10 cellular contexts compared by ENCODE assay signal in genomic region chr10:100729877-100730738, GRCh38. TPM values are rescaled to one million over a fixed set of nuclear protein-coding genes. Genes with fewer than 3 reads are reported as not detected.
DNase-seq lines count a peak whose midpoint lies in the region; ATAC-seq lines count a peak whose summit lies in the region.
"Had no signal": no experiment of that assay in that cellular context is flagged by ENCODE, and none has a peak within 500 bp of the region (broad histone marks: within the 10 kb centered on the region; RNA-seq: fewer than 3 reads in every experiment).

No MANE protein-coding gene starts in this region.

- DNase-seq in activated CD8-positive, alpha-beta memory T cell treated with anti-CD3 and anti-CD28 coated beads, Interleukin-2, amount 10 ng/mL, durations not matched to agents 7 days and 5 days: no peak
- DNase-seq in activated CD8-positive, alpha-beta memory T cell treated with anti-CD3 and anti-CD28 coated beads for 24 hours: no peak
- DNase-seq in activated CD8-positive, alpha-beta T cell treated with anti-CD3 and anti-CD28 coated beads, Interleukin-2, amount 10 ng/mL, durations not matched to agents 7 days and 5 days: no peak
- DNase-seq in left kidney (ENCODE audit: low read depth, low spot score) (peak; percentile 74), sciatic nerve (ENCODE audit: low spot score) (no peak)
- no peak for DNase-seq in stimulated activated naive CD8-positive, alpha-beta T cell treated with anti-CD3 and anti-CD28 coated beads, Interleukin-15, amount 100 ng/mL, for 72 hours
- DNase-seq: activated effector memory CD4-positive, alpha-beta T cell treated with Interleukin-2 at 50 U/mL for 16 hours; SIG-M5 had no signal

- POLR2A ChIA-PET in activated CD8-positive, alpha-beta T cell treated with anti-CD3 and anti-CD28 coated beads, Interleukin-2, amount 10 ng/mL, durations not matched to agents 7 days and 5 days (lab: Charles Lee): no interaction called here

- peaks cover 97% of the 10 kb centered on the region for H3K27me3 Mint-ChIP-seq in activated CD8-positive, alpha-beta memory T cell treated with anti-CD3 and anti-CD28 coated beads, Interleukin-2, amount 10 ng/mL, durations not matched to agents 7 days and 5 days
- H3K27me3 Mint-ChIP-seq in activated CD8-positive, alpha-beta T cell treated with anti-CD3 and anti-CD28 coated beads, Interleukin-2, amount 10 ng/mL, durations not matched to agents 7 days and 5 days (ENCODE audit: low read depth): peaks cover 90% of the 10 kb centered on the region
- H3K27me3 Mint-ChIP-seq in stimulated activated naive CD8-positive, alpha-beta T cell treated with anti-CD3 and anti-CD28 coated beads, Interleukin-15, amount 100 ng/mL, for 72 hours: peaks cover 100% of the 10 kb centered on the region

- no peak for ATAC-seq in activated CD8-positive, alpha-beta memory T cell treated with anti-CD3 and anti-CD28 coated beads, Interleukin-2, amount 10 ng/mL, durations not matched to agents 7 days and 5 days
- no peak for ATAC-seq in activated CD8-positive, alpha-beta T cell treated with anti-CD3 and anti-CD28 coated beads, Interleukin-2, amount 10 ng/mL, durations not matched to agents 7 days and 5 days
- ATAC-seq in stimulated activated naive CD8-positive, alpha-beta T cell treated with anti-CD3 and anti-CD28 coated beads, Interleukin-15, amount 100 ng/mL, for 72 hours: no peak
- ATAC-seq in GM18498 (IDR thresholded peaks at IDR 0.05; ENCODE audit: unreplicated experiment): no peak
- no peak for ATAC-seq in HG02798 (IDR thresholded peaks at IDR 0.05; ENCODE audit: poor library complexity, unreplicated experiment)
- no peak for ATAC-seq in sciatic nerve

- peak overlapping the region; percentile 28 for H3K4me3 Mint-ChIP-seq in activated CD8-positive, alpha-beta memory T cell treated with anti-CD3 and anti-CD28 coated beads, Interleukin-2, amount 10 ng/mL, durations not matched to agents 7 days and 5 days
- peak overlapping the region; percentile 4 for H3K4me3 Mint-ChIP-seq in activated CD8-positive, alpha-beta T cell treated with anti-CD3 and anti-CD28 coated beads, Interleukin-2, amount 10 ng/mL, durations not matched to agents 7 days and 5 days
- H3K4me3 Mint-ChIP-seq in stimulated activated naive CD8-positive, alpha-beta T cell treated with anti-CD3 and anti-CD28 coated beads, Interleukin-15, amount 100 ng/mL, for 72 hours: peak overlapping the region; percentile 74

- intact Hi-C loops in sciatic nerve (cut with DNase I): no loop called here

- CTCF ChIA-PET in activated CD8-positive, alpha-beta memory T cell treated with anti-CD3 and anti-CD28 coated beads, Interleukin-2, amount 10 ng/mL, durations not matched to agents 7 days and 5 days (lab: Charles Lee): no interaction called here
- CTCF ChIA-PET in activated CD8-positive, alpha-beta T cell treated with anti-CD3 and anti-CD28 coated beads, Interleukin-2, amount 10 ng/mL, durations not matched to agents 7 days and 5 days (lab: Charles Lee): no interaction called here

- H3K27ac Mint-ChIP-seq in activated CD8-positive, alpha-beta memory T cell treated with anti-CD3 and anti-CD28 coated beads, Interleukin-2, amount 10 ng/mL, durations not matched to agents 7 days and 5 days: no peak overlapping the region
- no peak overlapping the region for H3K27ac Mint-ChIP-seq in activated CD8-positive, alpha-beta T cell treated with anti-CD3 and anti-CD28 coated beads, Interleukin-2, amount 10 ng/mL, durations not matched to agents 7 days and 5 days
- H3K27ac Mint-ChIP-seq in stimulated activated naive CD8-positive, alpha-beta T cell treated with anti-CD3 and anti-CD28 coated beads, Interleukin-15, amount 100 ng/mL, for 72 hours: no peak overlapping the region

- no peaks in the 10 kb centered on the region for H3K9me3 Mint-ChIP-seq in activated CD8-positive, alpha-beta memory T cell treated with anti-CD3 and anti-CD28 coated beads, Interleukin-2, amount 10 ng/mL, durations not matched to agents 7 days and 5 days (ENCODE audit: low read depth)
- H3K9me3 Mint-ChIP-seq in activated CD8-positive, alpha-beta T cell treated with anti-CD3 and anti-CD28 coated beads, Interleukin-2, amount 10 ng/mL, durations not matched to agents 7 days and 5 days (ENCODE audit: insufficient read depth): no peaks in the 10 kb centered on the region
- H3K9me3 Mint-ChIP-seq in stimulated activated naive CD8-positive, alpha-beta T cell treated with anti-CD3 and anti-CD28 coated beads, Interleukin-15, amount 100 ng/mL, for 72 hours: no peaks in the 10 kb centered on the region

- H3K36me3 Mint-ChIP-seq in activated CD8-positive, alpha-beta memory T cell treated with anti-CD3 and anti-CD28 coated beads, Interleukin-2, amount 10 ng/mL, durations not matched to agents 7 days and 5 days: peaks cover 5% of the 10 kb centered on the region
- peaks cover 3% of the 10 kb centered on the region for H3K36me3 Mint-ChIP-seq in activated CD8-positive, alpha-beta T cell treated with anti-CD3 and anti-CD28 coated beads, Interleukin-2, amount 10 ng/mL, durations not matched to agents 7 days and 5 days (ENCODE audit: low read depth)

- peaks cover 37% of the 10 kb centered on the region for H3K4me1 Mint-ChIP-seq in activated CD8-positive, alpha-beta memory T cell treated with anti-CD3 and anti-CD28 coated beads, Interleukin-2, amount 10 ng/mL, durations not matched to agents 7 days and 5 days
- H3K4me1 Mint-ChIP-seq in activated CD8-positive, alpha-beta T cell treated with anti-CD3 and anti-CD28 coated beads, Interleukin-2, amount 10 ng/mL, durations not matched to agents 7 days and 5 days (ENCODE audit: low read depth): peaks cover 30% of the 10 kb centered on the region
- peaks cover 46% of the 10 kb centered on the region for H3K4me1 Mint-ChIP-seq in stimulated activated naive CD8-positive, alpha-beta T cell treated with anti-CD3 and anti-CD28 coated beads, Interleukin-15, amount 100 ng/mL, for 72 hours

RNA-seq across cellular contexts. Expression of gene PAX2, which starts 15.3 kb away (rescaled TPM):
- total RNA-seq in activated CD8-positive, alpha-beta memory T cell treated with anti-CD3 and anti-CD28 coated beads, Interleukin-2, amount 10 ng/mL, durations not matched to agents 7 days and 5 days: not detected
- not detected for total RNA-seq in activated CD8-positive, alpha-beta T cell treated with anti-CD3 and anti-CD28 coated beads, Interleukin-2, amount 10 ng/mL, durations not matched to agents 7 days and 5 days
- not detected for total RNA-seq in sciatic nerve

Comparison
In these comparisons a context has a peak if more than half of its experiments do, and no peak if none do; other contexts are left out.
1. H3K4me3 Mint-ChIP-seq: peak in every context shown above with its lines; median percentile 74 in stimulated activated naive CD8-positive, alpha-beta T cell treated with anti-CD3 and anti-CD28 coated beads, Interleukin-15, amount 100 ng/mL, for 72 hours; 28 in activated CD8-positive, alpha-beta memory T cell treated with anti-CD3 and anti-CD28 coated beads, Interleukin-2, amount 10 ng/mL, durations not matched to agents 7 days and 5 days; 4 in activated CD8-positive, alpha-beta T cell treated with anti-CD3 and anti-CD28 coated beads, Interleukin-2, amount 10 ng/mL, durations not matched to agents 7 days and 5 days.